In the genomic region with DNA sequence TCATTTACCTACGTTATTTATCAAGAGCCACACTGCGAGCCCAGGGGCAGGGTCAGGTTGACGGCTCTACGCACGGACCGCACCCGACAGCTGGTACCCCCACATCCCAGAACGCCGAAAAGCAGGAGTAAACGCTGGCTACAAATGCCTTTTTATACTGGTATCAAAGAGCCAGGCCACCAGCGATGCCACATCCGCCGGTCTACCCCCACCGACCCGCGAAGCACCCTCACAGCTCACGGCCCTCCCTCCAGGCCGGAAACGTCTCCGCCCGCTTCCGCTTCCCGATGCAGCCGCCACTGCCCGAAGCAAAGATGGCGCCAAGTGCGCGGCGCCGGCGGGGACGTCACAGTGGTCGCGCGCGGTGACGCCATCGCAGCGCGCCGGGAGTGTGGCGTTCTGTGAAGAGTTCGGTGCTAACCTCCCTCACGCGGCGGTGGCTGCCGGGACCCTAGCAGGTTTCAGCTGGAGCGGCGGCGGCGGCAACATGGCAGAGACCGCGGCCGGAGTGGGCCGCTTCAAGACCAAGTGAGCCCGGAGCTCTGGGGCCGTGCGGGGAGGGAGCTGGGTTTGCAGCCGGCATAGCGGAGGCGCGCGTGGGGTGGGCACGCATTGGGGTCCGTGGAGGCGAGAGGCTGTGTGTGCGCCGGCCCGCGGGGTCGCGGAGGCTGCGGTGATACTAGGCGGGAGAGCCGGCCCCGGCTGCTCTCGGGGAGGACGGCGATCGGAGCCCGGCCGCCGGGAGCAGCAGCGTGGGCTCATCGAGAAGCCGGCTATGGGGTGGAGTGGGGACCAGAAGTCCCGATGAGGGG, we compare ENCODE assay signal across 8 cellular contexts. TPM values are rescaled to one million over a fixed set of nuclear protein-coding genes. Genes with fewer than 3 reads are reported as not detected.
DNase-seq lines count a peak whose midpoint lies in the region; ATAC-seq, FAIRE-seq and TF ChIP-seq lines count a peak whose summit lies in the region.

A gene (plus strand): TSS at position 376 of the 812 bp plus-strand sequence. CDS start 112 bp downstream, at position 488.

- peak within 1 kb of the TSS; percentile 86 for H3K9ac ChIP-seq in HepG2 (ENCODE audit: insufficient read depth, low read depth, low read length)

- H4K20me1 ChIP-seq in HepG2 (ENCODE audit: insufficient read depth, low read length): no peaks in the 10 kb centered on the region

- H2AFZ ChIP-seq in HepG2 (ENCODE audit: low read length): no peak within 1 kb of the TSS

- TF ChIP-seq RAD21 in HepG2 (CRISPR knock-in tag; IDR thresholded peaks at IDR 0.05): peak; percentile 15; the same call in 1 of the 2 replicates

- peak within 1 kb of the TSS; percentile 74 to 99 (median 84) for H3K4me3 ChIP-seq in HepG2 (replicated peaks in 1 of 3; ENCODE audit: insufficient read depth in 1 of 3, low read depth in 2 of 3, low read length in 3 of 3)

- H3K4me1 ChIP-seq in HepG2 (ENCODE audit: insufficient read depth, low read length): peaks cover 21% of the 10 kb centered on the region

- H3K9me3 ChIP-seq in HepG2 (ENCODE audit: low read length): no peaks in the 10 kb centered on the region

- peaks cover 14% of the 10 kb centered on the region for H3K79me2 ChIP-seq in HepG2 (ENCODE audit: insufficient read depth, low read length)

- H3K27me3 ChIP-seq in HepG2 (ENCODE audit: control insufficient read depth in 1 of 2, insufficient read depth in 2 of 2, low read length in 2 of 2): no peaks in the 10 kb centered on the region

- H3K27ac ChIP-seq in C4-2B: peak within 1 kb of the TSS; percentile 89
- peak within 1 kb of the TSS; percentile 75 for H3K27ac ChIP-seq in HepG2 (ENCODE audit: extremely low read length, insufficient read depth, low read length)

- DNase-seq in NCI-H748 (lab: John Stamatoyannopoulos, UW; ENCODE audit: unreplicated experiment) (peak; percentile 91), dermis blood vessel endothelial cell (peak; percentile 97), HepG2 (ENCODE audit: low spot score) (peak; percentile 87)
- peak; percentile 91 to 92 for DNase-seq in activated CD4-positive, alpha-beta T cell treated with anti-CD3 and anti-CD28 coated beads, Interleukin-2, amount 50 U/mL, for 4 hours
- peak; percentile 97 for DNase-seq in stimulated activated CD4-positive, alpha-beta T cell treated with anti-CD3 and anti-CD28 coated beads, Interleukin-2, amount 100 ng/mL, for 48 hours

- CTCF ChIA-PET in HepG2 (lab: Yijun Ruan, JAX; ENCODE audit: low intra/inter-chr PET ratio, low total read pairs): no interaction called here

- TF ChIP-seq CTCF in C4-2B (conservative IDR thresholded peaks at IDR 0.05): no peak
- TF ChIP-seq CTCF in HepG2 (CRISPR knock-in tag; IDR thresholded peaks at IDR 0.05): peak; percentile 45

- peak; percentile 62 for FAIRE-seq in HepG2 (lab: Jason Lieb, UNC)

- POLR2A ChIA-PET in HepG2 (lab: Yijun Ruan, JAX): interaction anchor here (1.0 to 2.8 kb wide), 13 partner anchors 8 to 189 kb away, joined by 3 to 26 read pairs (median 4); a partner anchor contains a TSS

- peak; percentile 65 for ATAC-seq in GM19328 (IDR thresholded peaks at IDR 0.05; ENCODE audit: unreplicated experiment)
- ATAC-seq in HG03469 (IDR thresholded peaks at IDR 0.05; ENCODE audit: unreplicated experiment): peak; percentile 66
- peak; percentile 89 for ATAC-seq in HepG2

- 0% methylated on average over 6 of the region's 87 CpGs for WGBS in HepG2 (ENCODE audit: low lambda C conversion rate)

- in situ Hi-C loops in HepG2 (cut with HindIII; ENCODE audit: extremely low pct_ligation_motif_present, low pct_unique_long_range_greater_than_20kb): no loop called here

- TF ChIP-seq EP300 in HepG2 (IDR thresholded peaks at IDR 0.05; ENCODE audit: low read depth in 2 of 2, low read length in 2 of 2) (0 out of 4 replicates have a peak, but pooled peaks of 1 of the 2 experiments have one; percentile 49), HepG2 (CRISPR knock-in tag; IDR thresholded peaks at IDR 0.05; ENCODE audit: borderline replicate concordance) (no peak; the same call in 1 of the 2 replicates)

- no TSS peak for BruUV-seq in HepG2 (replicated peaks; lab: Mats Ljungman, UMichigan)

- peaks cover 17 to 25% of the 10 kb centered on the region in 2 experiments; a peak in 3 of 5 replicates for H3K36me3 ChIP-seq in HepG2 (replicated peaks in 1 of 2; ENCODE audit: control insufficient read depth in 1 of 2, insufficient read depth in 2 of 2, low read length in 2 of 2)

- H3K4me2 ChIP-seq in HepG2 (ENCODE audit: low read depth, low read length): peak within 1 kb of the TSS; percentile 99

- peak; percentile 84 to 92 for TF ChIP-seq POLR2A in HepG2 (IDR thresholded peaks at IDR 0.05; ENCODE audit: insufficient read depth in 1 of 2, low read depth in 2 of 2, low read length in 2 of 2)

- intact Hi-C loops in HepG2 (cut with micrococcal nuclease; ENCODE audit: unreplicated experiment): no loop called here

TF ChIP-seq in HepG2, 621 proteins besides CTCF, POLR2A, EP300 and RAD21 (continues in another document):
- TF ChIP-seq, protein P1, sequence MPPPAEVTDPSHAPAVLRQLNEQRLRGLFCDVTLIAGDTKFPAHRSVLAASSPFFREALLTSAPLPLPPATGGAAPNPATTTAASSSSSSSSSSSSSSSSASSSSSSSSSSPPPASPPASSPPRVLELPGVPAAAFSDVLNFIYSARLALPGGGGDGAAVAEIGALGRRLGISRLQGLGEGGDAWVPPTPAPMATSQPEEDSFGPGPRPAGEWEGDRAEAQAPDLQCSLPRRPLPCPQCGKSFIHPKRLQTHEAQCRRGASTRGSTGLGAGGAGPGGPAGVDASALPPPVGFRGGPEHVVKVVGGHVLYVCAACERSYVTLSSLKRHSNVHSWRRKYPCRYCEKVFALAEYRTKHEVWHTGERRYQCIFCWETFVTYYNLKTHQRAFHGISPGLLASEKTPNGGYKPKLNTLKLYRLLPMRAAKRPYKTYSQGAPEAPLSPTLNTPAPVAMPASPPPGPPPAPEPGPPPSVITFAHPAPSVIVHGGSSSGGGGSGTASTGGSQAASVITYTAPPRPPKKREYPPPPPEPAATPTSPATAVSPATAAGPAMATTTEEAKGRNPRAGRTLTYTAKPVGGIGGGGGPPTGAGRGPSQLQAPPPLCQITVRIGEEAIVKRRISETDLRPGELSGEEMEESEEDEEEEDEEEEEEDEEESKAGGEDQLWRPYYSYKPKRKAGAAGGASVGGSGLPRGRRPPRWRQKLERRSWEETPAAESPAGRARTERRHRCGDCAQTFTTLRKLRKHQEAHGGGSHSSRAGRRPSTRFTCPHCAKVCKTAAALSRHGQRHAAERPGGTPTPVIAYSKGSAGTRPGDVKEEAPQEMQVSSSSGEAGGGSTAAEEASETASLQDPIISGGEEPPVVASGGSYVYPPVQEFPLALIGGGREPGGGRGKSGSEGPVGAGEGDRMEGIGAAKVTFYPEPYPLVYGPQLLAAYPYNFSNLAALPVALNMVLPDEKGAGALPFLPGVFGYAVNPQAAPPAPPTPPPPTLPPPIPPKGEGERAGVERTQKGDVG (CRISPR knock-in tag; IDR thresholded peaks at IDR 0.05; ENCODE audit: borderline replicate concordance): peak; percentile 66; the same call in 1 of the 2 replicates
- peak; percentile 91 for TF ChIP-seq ARNT2 (CRISPR knock-in tag; IDR thresholded peaks at IDR 0.05; ENCODE audit: low read depth)
- peak; percentile 59; the same call in 1 of the 2 replicates for TF ChIP-seq BCL6 (CRISPR knock-in tag; IDR thresholded peaks at IDR 0.05)
- TF ChIP-seq IRX3 (CRISPR knock-in tag; IDR thresholded peaks at IDR 0.05; ENCODE audit: borderline replicate concordance, low read depth): no peak
- TF ChIP-seq, protein P2, sequence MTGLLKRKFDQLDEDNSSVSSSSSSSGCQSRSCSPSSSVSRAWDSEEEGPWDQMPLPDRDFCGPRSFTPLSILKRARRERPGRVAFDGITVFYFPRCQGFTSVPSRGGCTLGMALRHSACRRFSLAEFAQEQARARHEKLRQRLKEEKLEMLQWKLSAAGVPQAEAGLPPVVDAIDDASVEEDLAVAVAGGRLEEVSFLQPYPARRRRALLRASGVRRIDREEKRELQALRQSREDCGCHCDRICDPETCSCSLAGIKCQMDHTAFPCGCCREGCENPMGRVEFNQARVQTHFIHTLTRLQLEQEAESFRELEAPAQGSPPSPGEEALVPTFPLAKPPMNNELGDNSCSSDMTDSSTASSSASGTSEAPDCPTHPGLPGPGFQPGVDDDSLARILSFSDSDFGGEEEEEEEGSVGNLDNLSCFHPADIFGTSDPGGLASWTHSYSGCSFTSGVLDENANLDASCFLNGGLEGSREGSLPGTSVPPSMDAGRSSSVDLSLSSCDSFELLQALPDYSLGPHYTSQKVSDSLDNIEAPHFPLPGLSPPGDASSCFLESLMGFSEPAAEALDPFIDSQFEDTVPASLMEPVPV (CRISPR knock-in tag; IDR thresholded peaks at IDR 0.05): no peak; the same call in 1 of the 2 replicates

RNA-seq across cellular contexts. Expression of the gene that starts here (rescaled TPM):
- 46.1 and 71.8 TPM in 2 replicates for total RNA-seq in dermis blood vessel endothelial cell
- 31.2 and 38.0 TPM in 2 replicates for total RNA-seq in HepG2 (2016; rRNA removed; fragmentation: Illumina TruSeq; extraction: Trizol)
- total RNA-seq in HepG2 (2016; cell fraction: cytosol; rRNA removed; fragmentation: Illumina TruSeq; extraction: Trizol; ENCODE audit: low read depth): 6.2 and 6.3 TPM in 2 replicates
- 28.7 and 44.0 TPM in 2 replicates for total RNA-seq in HepG2 (2016; cell fraction: insoluble cytoplasmic fraction; rRNA removed; fragmentation: Illumina TruSeq; extraction: Trizol)
- total RNA-seq in HepG2 (2016; cell fraction: membrane; rRNA removed; fragmentation: Illumina TruSeq; extraction: Trizol): 9.1 and 10.6 TPM in 2 replicates
- total RNA-seq in HepG2 (2016; cell fraction: nucleus; rRNA removed; fragmentation: Illumina TruSeq; extraction: Trizol): 26.8 and 27.8 TPM in 2 replicates
- polyA plus RNA-seq in HepG2 (2011; rRNA removed): 16.8 and 24.9 TPM in 2 replicates
- 16.1 and 29.4 TPM in 2 replicates for polyA plus RNA-seq in HepG2 (2011; cell fraction: cytosol; rRNA removed)
- polyA plus RNA-seq in HepG2 (2011; cell fraction: nucleus; rRNA removed): 117 and 165 TPM in 2 replicates
- polyA plus RNA-seq in HepG2 (2012): 19.7 and 30.1 TPM in 2 replicates
- polyA plus RNA-seq in HepG2 (2016; cell fraction: cytosol; fragmentation: Illumina TruSeq; extraction: Trizol; ENCODE audit: low read depth): 6.0 and 6.6 TPM in 2 replicates
- 21.7 and 29.9 TPM in 2 replicates for polyA plus RNA-seq in HepG2 (2016; cell fraction: insoluble cytoplasmic fraction; fragmentation: Illumina TruSeq; extraction: Trizol; ENCODE audit: low read depth)
- 7.9 and 9.7 TPM in 2 replicates for polyA plus RNA-seq in HepG2 (2016; cell fraction: membrane; fragmentation: Illumina TruSeq; extraction: Trizol; ENCODE audit: low read depth)
- 47.3 and 47.9 TPM in 2 replicates for polyA plus RNA-seq in HepG2 (2016; cell fraction: nucleus; fragmentation: Illumina TruSeq; extraction: Trizol; ENCODE audit: insufficient read depth, low read depth)
- polyA minus RNA-seq in HepG2 (2011; rRNA and poly(A)+ RNA removed; ENCODE audit: low replicate concordance): 72.5 and 77.5 TPM in 2 replicates
- 26.4 and 31.2 TPM in 2 replicates for polyA minus RNA-seq in HepG2 (2011; cell fraction: cytosol; rRNA and poly(A)+ RNA removed)
- polyA minus RNA-seq in HepG2 (2011; cell fraction: nucleus; rRNA and poly(A)+ RNA removed): 18.5 and 19.3 TPM in 2 replicates

Comparison
In these comparisons a context has a peak if more than half of its experiments do, and no peak if none do; other contexts are left out.
1. Peak in every context shown above with its lines: DNase-seq, ATAC-seq, H3K4me3 ChIP-seq and H3K27ac ChIP-seq.